8 cellular contexts compared by ENCODE assay signal in the genomic region with DNA sequence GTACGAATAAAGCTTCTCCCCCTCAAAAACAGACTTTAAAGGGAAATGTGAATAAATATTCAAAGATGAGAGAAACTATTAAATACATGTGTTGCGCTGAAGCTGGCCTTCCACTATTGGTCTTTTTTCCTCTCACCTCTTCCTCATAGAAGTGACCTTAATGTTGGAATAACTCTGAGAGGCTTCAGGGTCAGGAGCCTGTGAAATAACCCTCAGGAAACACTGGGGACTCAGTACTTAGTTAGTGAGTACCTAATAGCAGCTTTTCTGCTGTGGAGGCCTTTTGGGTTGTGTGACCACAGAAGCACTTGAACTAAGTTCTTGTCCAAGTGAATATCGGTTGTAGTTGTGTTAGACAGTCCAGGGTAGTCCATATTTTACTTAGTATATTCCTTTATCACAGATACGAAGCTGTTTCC. TPM values are rescaled to one million over a fixed set of nuclear protein-coding genes. Genes with fewer than 3 reads are reported as not detected.
DNase-seq lines count a peak whose midpoint lies in the region; ATAC-seq and TF ChIP-seq lines count a peak whose summit lies in the region.

No MANE protein-coding gene starts in this region.

- H3K9me3 Mint-ChIP-seq in activated naive CD4-positive, alpha-beta T cell treated with anti-CD3 and anti-CD28 coated beads, Interleukin-2, amount 10 ng/mL, durations not matched to agents 7 days and 5 days: no peaks in the 10 kb centered on the region
- H3K9me3 Mint-ChIP-seq in activated CD8-positive, alpha-beta T cell treated with anti-CD3 and anti-CD28 coated beads, Interleukin-2, amount 10 ng/mL, durations not matched to agents 7 days and 5 days (ENCODE audit: insufficient read depth): no peaks in the 10 kb centered on the region
- H3K9me3 Mint-ChIP-seq in stimulated activated naive B cell treated with anti-CD40 and anti-IgM and Interleukin-4, amounts not matched to agents 10 μg/mL and 1 μg/mL and 100 μg/mL, for 72 hours: no peaks in the 10 kb centered on the region

- no peaks in the 10 kb centered on the region for H3K27me3 Mint-ChIP-seq in activated naive CD4-positive, alpha-beta T cell treated with anti-CD3 and anti-CD28 coated beads, Interleukin-2, amount 10 ng/mL, durations not matched to agents 7 days and 5 days
- H3K27me3 Mint-ChIP-seq in activated CD8-positive, alpha-beta T cell treated with anti-CD3 and anti-CD28 coated beads, Interleukin-2, amount 10 ng/mL, durations not matched to agents 7 days and 5 days (ENCODE audit: low read depth): no peaks in the 10 kb centered on the region
- no peaks in the 10 kb centered on the region for H3K27me3 Mint-ChIP-seq in stimulated activated naive B cell treated with anti-CD40 and anti-IgM and Interleukin-4, amounts not matched to agents 10 μg/mL and 1 μg/mL and 100 μg/mL, for 72 hours

- H3K27me3 ChIP-seq in iPS-15b (ENCODE audit: control insufficient read depth, insufficient read depth, low read length): no peaks in the 10 kb centered on the region

- no peaks in the 10 kb centered on the region for H3K9me3 ChIP-seq in iPS-15b (ENCODE audit: control insufficient read depth, insufficient read depth, low read length)

- peak overlapping the region; percentile 95 for H3K4me3 Mint-ChIP-seq in activated naive CD4-positive, alpha-beta T cell treated with anti-CD3 and anti-CD28 coated beads, Interleukin-2, amount 10 ng/mL, durations not matched to agents 7 days and 5 days
- H3K4me3 Mint-ChIP-seq in activated CD8-positive, alpha-beta T cell treated with anti-CD3 and anti-CD28 coated beads, Interleukin-2, amount 10 ng/mL, durations not matched to agents 7 days and 5 days: peak overlapping the region; percentile 97
- peak overlapping the region; percentile 98 to 99 for H3K4me3 Mint-ChIP-seq in stimulated activated naive B cell treated with anti-CD40 and anti-IgM and Interleukin-4, amounts not matched to agents 10 μg/mL and 1 μg/mL and 100 μg/mL, for 72 hours

- CTCF ChIA-PET in activated naive CD4-positive, alpha-beta T cell treated with anti-CD3 and anti-CD28 coated beads, Interleukin-2, amount 10 ng/mL, durations not matched to agents 7 days and 5 days (lab: Charles Lee): no interaction called here
- CTCF ChIA-PET in activated CD8-positive, alpha-beta T cell treated with anti-CD3 and anti-CD28 coated beads, Interleukin-2, amount 10 ng/mL, durations not matched to agents 7 days and 5 days (lab: Charles Lee): interaction anchor here (0.5 to 1.5 kb wide), 4 partner anchors 12 to 150 kb away, joined by 3 to 5 read pairs (median 4); a partner anchor contains a TSS

- peaks cover 40% of the 10 kb centered on the region for H3K4me1 Mint-ChIP-seq in activated naive CD4-positive, alpha-beta T cell treated with anti-CD3 and anti-CD28 coated beads, Interleukin-2, amount 10 ng/mL, durations not matched to agents 7 days and 5 days
- H3K4me1 Mint-ChIP-seq in activated CD8-positive, alpha-beta T cell treated with anti-CD3 and anti-CD28 coated beads, Interleukin-2, amount 10 ng/mL, durations not matched to agents 7 days and 5 days (ENCODE audit: low read depth): peaks cover 28% of the 10 kb centered on the region
- H3K4me1 Mint-ChIP-seq in stimulated activated naive B cell treated with anti-CD40 and anti-IgM and Interleukin-4, amounts not matched to agents 10 μg/mL and 1 μg/mL and 100 μg/mL, for 72 hours: peaks cover 13 to 32% of the 10 kb centered on the region in 2 donors

- H3K4me3 ChIP-seq in iPS-15b (ENCODE audit: low read depth, low read length): peak overlapping the region; percentile 90

- H3K9ac ChIP-seq in iPS-15b (ENCODE audit: low read depth, low read length): peak overlapping the region; percentile 71

- H3K36me3 ChIP-seq in iPS-15b (ENCODE audit: control insufficient read depth, insufficient read depth, low read length): no peaks in the 10 kb centered on the region

- peaks cover 14% of the 10 kb centered on the region for H3K36me3 Mint-ChIP-seq in activated naive CD4-positive, alpha-beta T cell treated with anti-CD3 and anti-CD28 coated beads, Interleukin-2, amount 10 ng/mL, durations not matched to agents 7 days and 5 days
- H3K36me3 Mint-ChIP-seq in activated CD8-positive, alpha-beta T cell treated with anti-CD3 and anti-CD28 coated beads, Interleukin-2, amount 10 ng/mL, durations not matched to agents 7 days and 5 days (ENCODE audit: low read depth): peaks cover 10% of the 10 kb centered on the region
- H3K36me3 Mint-ChIP-seq in stimulated activated naive B cell treated with anti-CD40 and anti-IgM and Interleukin-4, amounts not matched to agents 10 μg/mL and 1 μg/mL and 100 μg/mL, for 72 hours: peaks cover 3 to 7% of the 10 kb centered on the region in 2 donors

- peak overlapping the region; percentile 88 for H3K27ac Mint-ChIP-seq in activated naive CD4-positive, alpha-beta T cell treated with anti-CD3 and anti-CD28 coated beads, Interleukin-2, amount 10 ng/mL, durations not matched to agents 7 days and 5 days
- peak overlapping the region; percentile 93 for H3K27ac Mint-ChIP-seq in activated CD8-positive, alpha-beta T cell treated with anti-CD3 and anti-CD28 coated beads, Interleukin-2, amount 10 ng/mL, durations not matched to agents 7 days and 5 days
- H3K27ac Mint-ChIP-seq in stimulated activated naive B cell treated with anti-CD40 and anti-IgM and Interleukin-4, amounts not matched to agents 10 μg/mL and 1 μg/mL and 100 μg/mL, for 72 hours: peak overlapping the region; percentile 98

- no peak for DNase-seq in activated naive CD4-positive, alpha-beta T cell treated with anti-CD3 and anti-CD28 coated beads, Interleukin-2, amount 10 ng/mL, durations not matched to agents 7 days and 5 days
- DNase-seq in activated naive CD4-positive, alpha-beta T cell treated with anti-CD3 and anti-CD28 coated beads, Interleukin-2, amount 50 U/mL, for 16 hours: no peak
- DNase-seq in activated CD8-positive, alpha-beta T cell treated with anti-CD3 and anti-CD28 coated beads, Interleukin-2, amount 10 ng/mL, durations not matched to agents 7 days and 5 days: no peak
- no peak for DNase-seq in stimulated activated naive B cell treated with anti-CD40 and anti-IgM and Interleukin-4, amounts not matched to agents 10 μg/mL and 1 μg/mL and 100 μg/mL, for 72 hours

- H3K4me1 ChIP-seq in iPS-15b (ENCODE audit: control insufficient read depth, insufficient read depth, low read length): peaks cover 3% of the 10 kb centered on the region

- no peak for TF ChIP-seq POLR2A in GM18505 (IDR thresholded peaks at IDR 0.05; ENCODE audit: borderline replicate concordance, extremely low read depth, insufficient read depth, insufficient read length)

- POLR2A ChIA-PET in activated CD8-positive, alpha-beta T cell treated with anti-CD3 and anti-CD28 coated beads, Interleukin-2, amount 10 ng/mL, durations not matched to agents 7 days and 5 days (lab: Charles Lee): interaction anchor here (0.5 to 2.8 kb wide), 6 partner anchors 23 to 1381 kb away, joined by 3 to 19 read pairs (median 4); a partner anchor contains a TSS

- no peak for ATAC-seq in activated CD8-positive, alpha-beta T cell treated with anti-CD3 and anti-CD28 coated beads, Interleukin-2, amount 10 ng/mL, durations not matched to agents 7 days and 5 days
- ATAC-seq in stimulated activated naive B cell treated with anti-CD40 and anti-IgM and Interleukin-4, amounts not matched to agents 10 μg/mL and 1 μg/mL and 100 μg/mL, for 72 hours (replicated peaks): no peak
- no peak for ATAC-seq in GM18909 (IDR thresholded peaks at IDR 0.05; ENCODE audit: poor library complexity, unreplicated experiment)
- ATAC-seq in GM18505 (IDR thresholded peaks at IDR 0.05; ENCODE audit: unreplicated experiment): no peak
- no peak for ATAC-seq in GM21717 (IDR thresholded peaks at IDR 0.05; ENCODE audit: unreplicated experiment)

RNA-seq across cellular contexts. Expression of a gene that starts 0.8 kb away (rescaled TPM):
- total RNA-seq in activated CD8-positive, alpha-beta T cell treated with anti-CD3 and anti-CD28 coated beads, Interleukin-2, amount 10 ng/mL, durations not matched to agents 7 days and 5 days: 10 to 100 TPM; 14.2 to 16.3 TPM
